Comparison of ENCODE assay signal across 22 cellular contexts in genomic region chr15:62883938-62884479, GRCh38.
A peak's percentile ranks its signal among the peaks of the same experiment; 100 is the strongest.
DNase-seq lines count a peak whose midpoint lies in the region; ATAC-seq and TF ChIP-seq lines count a peak whose summit lies in the region.
"Had no signal": no experiment of that assay in that cellular context is flagged by ENCODE, and none has a peak within 500 bp of the region (broad histone marks: within the 10 kb centered on the region; RNA-seq: fewer than 3 reads in every experiment).

No MANE protein-coding gene starts in this region.

- H3K9me3 ChIP-seq in sigmoid colon: no peaks in the 10 kb centered on the region
- H3K9me3 ChIP-seq: body of pancreas, right lobe of liver, tibial artery had no signal

- intact Hi-C loops in sigmoid colon (cut with DNase I): no loop called here

- peak in 2 of 4 experiments; percentile 25 to 36 for TF ChIP-seq CTCF in sigmoid colon (IDR thresholded peaks at IDR 0.05)

- no peaks in the 10 kb centered on the region for H3K27me3 ChIP-seq in sigmoid colon
- H3K27me3 ChIP-seq: body of pancreas, right lobe of liver, tibial artery had no signal

- peak; percentile 26 to 70 for TF ChIP-seq POLR2A in sigmoid colon (IDR thresholded peaks at IDR 0.05)

- no peaks in the 10 kb centered on the region for H3K36me3 ChIP-seq in sigmoid colon
- H3K36me3 ChIP-seq: right lobe of liver, tibial artery had no signal

- TF ChIP-seq EP300 in sigmoid colon (IDR thresholded peaks at IDR 0.05): peak; percentile 30 to 81 (median 56)

- ATAC-seq in SK-N-SH treated with all-trans-retinoic acid at 6 μM for 48 hours: peak; percentile 64
- ATAC-seq in GM21825 (IDR thresholded peaks at IDR 0.05; ENCODE audit: unreplicated experiment): no peak
- ATAC-seq: activated CD8-positive, alpha-beta memory T cell treated with anti-CD3 and anti-CD28 coated beads, Interleukin-2, amount 10 ng/mL, durations not matched to agents 7 days and 5 days; body of pancreas; naive thymus-derived CD4-positive, alpha-beta T cell; right lobe of liver had no signal

- H3K27ac ChIP-seq in sigmoid colon: peak overlapping the region; percentile 77 to 93 (median 88)
- H3K27ac ChIP-seq: body of pancreas, coronary artery, right lobe of liver, tibial artery had no signal

- WGBS in sigmoid colon, 2 donors: 75 to 83% methylated on average over 7 of the region's 7 CpGs

- peak overlapping the region; percentile 1 to 45 (median 28) for H3K4me3 ChIP-seq in sigmoid colon
- H3K4me3 ChIP-seq: body of pancreas, coronary artery, right lobe of liver, tibial artery had no signal

- peak; percentile 96 for DNase-seq in EH (ENCODE audit: low read depth)
- peak; percentile 59 for DNase-seq in fibroblast of peridontal ligament (ENCODE audit: extremely low read depth)
- peak; percentile 78 for DNase-seq in sigmoid colon
- DNase-seq in DMS79 (lab: John Stamatoyannopoulos, UW): no peak
- DNase-seq in activated CD4-positive, CD25-positive, alpha-beta regulatory T cell treated with anti-CD3 and anti-CD28 coated beads, Interleukin-2, amount 50 U/mL, for 72 hours: no peak
- no peak for DNase-seq in effector CD4-positive, alpha-beta T cell
- DNase-seq: activated CD4-positive, alpha-beta T cell treated with anti-CD3 and anti-CD28 coated beads, Interleukin-2, amount 10 ng/mL, durations not matched to agents 24 days and 14 days; activated CD8-positive, alpha-beta memory T cell treated with anti-CD3 and anti-CD28 coated beads, Interleukin-2, amount 10 ng/mL, durations not matched to agents 7 days and 5 days; activated naive CD8-positive, alpha-beta T cell treated with anti-CD3 and anti-CD28 coated beads for 36 hours; body of pancreas; naive thymus-derived CD4-positive, alpha-beta T cell; NCI-H1436; NCI-H748 treated with DMSO at 0.1 percent for 48 hours; OCI-M1; right lobe of liver; SHP77; stimulated activated CD4-positive, alpha-beta T cell treated with anti-CD3 and anti-CD28 coated beads, Interleukin-1b, Interleukin-23, amount 100 ng/mL, for 48 hours; stimulated activated naive CD4-positive, alpha-beta T cell treated with Interleukin-2 at 50 U/mL for 16 hours; tibial artery had no signal

- H3K4me1 ChIP-seq in sigmoid colon: peaks cover 0 to 80% (median 47%) of the 10 kb centered on the region in 4 donors
- H3K4me1 ChIP-seq: tibial artery had no signal

TF ChIP-seq in SK-N-SH treated with all-trans-retinoic acid at 6 μM for 48 hours, 23 proteins besides CTCF, POLR2A, EP300 and RAD21:
- TF ChIP-seq TCF4 (CRISPR knock-in tag; IDR thresholded peaks at IDR 0.05; ENCODE audit: borderline replicate concordance) (no peak), TSHZ2 (CRISPR knock-in tag; IDR thresholded peaks at IDR 0.05) (no peak), BACH2 (CRISPR knock-in tag; IDR thresholded peaks at IDR 0.05; ENCODE audit: borderline replicate concordance) (no peak), ISL1 (CRISPR knock-in tag; IDR thresholded peaks at IDR 0.05) (peak; percentile 70), SNAI2 (CRISPR knock-in tag; IDR thresholded peaks at IDR 0.05) (peak; percentile 41; the same call in 1 of the 2 replicates), ZFP30 (CRISPR knock-in tag; IDR thresholded peaks at IDR 0.05) (no peak)

Comparison
In these comparisons a context has a peak if more than half of its experiments do, and no peak if none do; other contexts are left out.
1. DNase-seq: peak in EH (single experiment), fibroblast of peridontal ligament (single experiment) and sigmoid colon (single experiment); none in DMS79 (single experiment), activated CD4-positive, CD25-positive, alpha-beta regulatory T cell treated with anti-CD3 and anti-CD28 coated beads, Interleukin-2, amount 50 U/mL, for 72 hours (single experiment) and effector CD4-positive, alpha-beta T cell (single experiment).